In genomic region chr12:123532021-123532420, GRCh38 we compare ENCODE assay signal across 8 cellular contexts. TPM values are rescaled to one million over a fixed set of nuclear protein-coding genes. Genes with fewer than 3 reads are reported as not detected.
DNase-seq lines count a peak whose midpoint lies in the region; ATAC-seq and TF ChIP-seq lines count a peak whose summit lies in the region.

No MANE protein-coding gene starts in this region.

- H3K9me3 Mint-ChIP-seq in effector memory CD8-positive, alpha-beta T cell, result no peaks in the 10 kb centered on the region
- H3K9me3 Mint-ChIP-seq in neural progenitor cell, result no peaks in the 10 kb centered on the region

- no peak overlapping the region for H2AFZ ChIP-seq in neural progenitor cell (replicated peaks)

- H3K4me2 ChIP-seq in neural progenitor cell, result peak overlapping the region; percentile 85

- no peak overlapping the region for H3K9ac ChIP-seq in neural progenitor cell

- peaks cover 24% of the 10 kb centered on the region for H4K20me1 ChIP-seq in neural progenitor cell (ENCODE audit: low read depth)

- peak overlapping the region; percentile 62 for H3K4me3 ChIP-seq in neural progenitor cell

- peaks cover 23% of the 10 kb centered on the region for H3F3A ChIP-seq in neural progenitor cell (ENCODE audit: low read depth)

- H3K36me3 Mint-ChIP-seq in effector memory CD8-positive, alpha-beta T cell (ENCODE audit: insufficient read depth), result no peaks in the 10 kb centered on the region
- peaks cover 18% of the 10 kb centered on the region for H3K36me3 Mint-ChIP-seq in neural progenitor cell

- ATAC-seq in GM18519 (IDR thresholded peaks at IDR 0.05; ENCODE audit: low FRiP score, unreplicated experiment) (peak; percentile 58), GM21360 (IDR thresholded peaks at IDR 0.05; ENCODE audit: unreplicated experiment) (no peak)
- ATAC-seq in effector memory CD8-positive, alpha-beta T cell (replicated peaks), result no peak

- no peaks in the 10 kb centered on the region for H3K27me3 ChIP-seq in neural progenitor cell

- peak overlapping the region; percentile 73 to 79 for H3K4me3 Mint-ChIP-seq in effector memory CD8-positive, alpha-beta T cell
- H3K4me3 Mint-ChIP-seq in neural progenitor cell, result peak overlapping the region; percentile 92

- no peaks in the 10 kb centered on the region for H3K9me3 ChIP-seq in neural progenitor cell (ENCODE audit: low read depth)

- H3K36me3 ChIP-seq in neural progenitor cell, result no peaks in the 10 kb centered on the region

- H3K4me1 ChIP-seq in neural progenitor cell, result peaks cover 8% of the 10 kb centered on the region

- H3K79me2 ChIP-seq in neural progenitor cell (ENCODE audit: low read depth), result peaks cover 17% of the 10 kb centered on the region

- H3K27me3 Mint-ChIP-seq in effector memory CD8-positive, alpha-beta T cell, result no peaks in the 10 kb centered on the region
- H3K27me3 Mint-ChIP-seq in neural progenitor cell (ENCODE audit: insufficient read depth, low read depth), result peaks cover 6% of the 10 kb centered on the region

- peak; percentile 76 to 89 for DNase-seq in NOMO-1 (lab: John Stamatoyannopoulos, UW; ENCODE audit: unreplicated experiment in 2 of 2)
- no peak for DNase-seq in effector memory CD8-positive, alpha-beta T cell
- DNase-seq in neural progenitor cell (ENCODE audit: low spot score), result no peak
- DNase-seq in NCI-H446 (lab: John Stamatoyannopoulos, UW), result no peak
- DNase-seq in amniotic stem cell (lab: John Stamatoyannopoulos, UW), result no peak
- DNase-seq in NCI-H1417 (lab: John Stamatoyannopoulos, UW), result no peak

- H3K4me1 Mint-ChIP-seq in effector memory CD8-positive, alpha-beta T cell (ENCODE audit: low read depth in 2 of 2), result peaks cover 14 to 24% of the 10 kb centered on the region in 2 donors
- peaks cover 22% of the 10 kb centered on the region for H3K4me1 Mint-ChIP-seq in neural progenitor cell

- H3K27ac Mint-ChIP-seq in effector memory CD8-positive, alpha-beta T cell, result peak overlapping the region; percentile 19 to 30
- no peak overlapping the region for H3K27ac Mint-ChIP-seq in neural progenitor cell

- no peak overlapping the region for H3K27ac ChIP-seq in neural progenitor cell

- no peak for TF ChIP-seq CTCF in neural progenitor cell (IDR thresholded peaks at IDR 0.05)

RNA-seq across cellular contexts. Expression of gene RILPL1, which starts 1.5 kb away (rescaled TPM):
- 13.8 and 16.7 TPM in 2 replicates for total RNA-seq in neural progenitor cell (ENCODE audit: low replicate concordance)

RNA-seq across cellular contexts. Expression of gene TMED2, which starts 52.3 kb away (rescaled TPM):
- 134 and 175 TPM in 2 replicates for total RNA-seq in neural progenitor cell (ENCODE audit: low replicate concordance)

Comparison
In these comparisons a context has a peak if more than half of its experiments do, and no peak if none do; other contexts are left out.
1. DNase-seq: peak in NOMO-1 (2 of 2); none in effector memory CD8-positive, alpha-beta T cell (0 of 3), neural progenitor cell (single experiment), NCI-H446 (0 of 2), amniotic stem cell (single experiment) and NCI-H1417 (0 of 3).